Comparison of ENCODE assay signal across 1 cellular context in the genomic region with DNA sequence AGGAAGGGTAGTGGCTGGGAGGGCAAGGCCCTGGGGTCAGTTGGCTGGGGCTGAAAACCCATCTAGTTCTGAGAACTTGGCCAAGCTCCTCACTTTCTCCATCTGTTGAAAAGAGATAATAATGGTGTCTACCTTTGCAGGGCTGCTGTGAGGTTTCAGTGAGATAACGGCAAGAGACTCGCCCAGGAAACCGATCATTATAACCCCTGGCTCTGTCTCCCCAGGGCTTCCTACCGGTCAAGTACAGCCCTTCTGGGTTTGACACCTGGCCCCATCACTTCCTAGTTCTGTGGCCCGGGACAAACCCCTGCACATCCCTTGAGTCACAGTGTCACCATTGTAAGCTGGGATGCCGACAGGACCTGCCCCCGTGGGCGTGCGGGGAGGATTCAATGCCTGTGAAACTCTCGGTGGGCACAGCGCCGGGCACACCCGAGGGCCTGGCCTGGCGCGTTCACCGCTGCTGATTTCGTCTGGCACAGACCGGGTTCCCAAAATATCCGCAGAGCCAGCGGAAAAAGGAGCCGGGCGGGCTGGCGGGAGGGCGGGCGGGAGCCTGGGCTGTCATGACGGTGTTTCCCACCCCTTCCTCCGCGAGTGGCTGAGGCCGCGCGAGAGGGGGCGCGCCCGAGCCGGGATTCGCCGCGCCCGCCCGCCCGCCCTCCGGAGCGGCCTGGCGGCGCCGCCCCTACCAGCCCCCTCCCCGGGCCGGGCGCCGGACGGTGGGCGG.
A peak's percentile ranks its signal among the peaks of the same experiment; 100 is the strongest.
TF ChIP-seq lines count a peak whose summit lies in the region.

No MANE protein-coding gene starts in this region.

TF ChIP-seq in HepG2, 621 proteins besides CTCF, POLR2A, EP300 and RAD21 (continued from another document and continues in another):
- TF ChIP-seq, protein P1, sequence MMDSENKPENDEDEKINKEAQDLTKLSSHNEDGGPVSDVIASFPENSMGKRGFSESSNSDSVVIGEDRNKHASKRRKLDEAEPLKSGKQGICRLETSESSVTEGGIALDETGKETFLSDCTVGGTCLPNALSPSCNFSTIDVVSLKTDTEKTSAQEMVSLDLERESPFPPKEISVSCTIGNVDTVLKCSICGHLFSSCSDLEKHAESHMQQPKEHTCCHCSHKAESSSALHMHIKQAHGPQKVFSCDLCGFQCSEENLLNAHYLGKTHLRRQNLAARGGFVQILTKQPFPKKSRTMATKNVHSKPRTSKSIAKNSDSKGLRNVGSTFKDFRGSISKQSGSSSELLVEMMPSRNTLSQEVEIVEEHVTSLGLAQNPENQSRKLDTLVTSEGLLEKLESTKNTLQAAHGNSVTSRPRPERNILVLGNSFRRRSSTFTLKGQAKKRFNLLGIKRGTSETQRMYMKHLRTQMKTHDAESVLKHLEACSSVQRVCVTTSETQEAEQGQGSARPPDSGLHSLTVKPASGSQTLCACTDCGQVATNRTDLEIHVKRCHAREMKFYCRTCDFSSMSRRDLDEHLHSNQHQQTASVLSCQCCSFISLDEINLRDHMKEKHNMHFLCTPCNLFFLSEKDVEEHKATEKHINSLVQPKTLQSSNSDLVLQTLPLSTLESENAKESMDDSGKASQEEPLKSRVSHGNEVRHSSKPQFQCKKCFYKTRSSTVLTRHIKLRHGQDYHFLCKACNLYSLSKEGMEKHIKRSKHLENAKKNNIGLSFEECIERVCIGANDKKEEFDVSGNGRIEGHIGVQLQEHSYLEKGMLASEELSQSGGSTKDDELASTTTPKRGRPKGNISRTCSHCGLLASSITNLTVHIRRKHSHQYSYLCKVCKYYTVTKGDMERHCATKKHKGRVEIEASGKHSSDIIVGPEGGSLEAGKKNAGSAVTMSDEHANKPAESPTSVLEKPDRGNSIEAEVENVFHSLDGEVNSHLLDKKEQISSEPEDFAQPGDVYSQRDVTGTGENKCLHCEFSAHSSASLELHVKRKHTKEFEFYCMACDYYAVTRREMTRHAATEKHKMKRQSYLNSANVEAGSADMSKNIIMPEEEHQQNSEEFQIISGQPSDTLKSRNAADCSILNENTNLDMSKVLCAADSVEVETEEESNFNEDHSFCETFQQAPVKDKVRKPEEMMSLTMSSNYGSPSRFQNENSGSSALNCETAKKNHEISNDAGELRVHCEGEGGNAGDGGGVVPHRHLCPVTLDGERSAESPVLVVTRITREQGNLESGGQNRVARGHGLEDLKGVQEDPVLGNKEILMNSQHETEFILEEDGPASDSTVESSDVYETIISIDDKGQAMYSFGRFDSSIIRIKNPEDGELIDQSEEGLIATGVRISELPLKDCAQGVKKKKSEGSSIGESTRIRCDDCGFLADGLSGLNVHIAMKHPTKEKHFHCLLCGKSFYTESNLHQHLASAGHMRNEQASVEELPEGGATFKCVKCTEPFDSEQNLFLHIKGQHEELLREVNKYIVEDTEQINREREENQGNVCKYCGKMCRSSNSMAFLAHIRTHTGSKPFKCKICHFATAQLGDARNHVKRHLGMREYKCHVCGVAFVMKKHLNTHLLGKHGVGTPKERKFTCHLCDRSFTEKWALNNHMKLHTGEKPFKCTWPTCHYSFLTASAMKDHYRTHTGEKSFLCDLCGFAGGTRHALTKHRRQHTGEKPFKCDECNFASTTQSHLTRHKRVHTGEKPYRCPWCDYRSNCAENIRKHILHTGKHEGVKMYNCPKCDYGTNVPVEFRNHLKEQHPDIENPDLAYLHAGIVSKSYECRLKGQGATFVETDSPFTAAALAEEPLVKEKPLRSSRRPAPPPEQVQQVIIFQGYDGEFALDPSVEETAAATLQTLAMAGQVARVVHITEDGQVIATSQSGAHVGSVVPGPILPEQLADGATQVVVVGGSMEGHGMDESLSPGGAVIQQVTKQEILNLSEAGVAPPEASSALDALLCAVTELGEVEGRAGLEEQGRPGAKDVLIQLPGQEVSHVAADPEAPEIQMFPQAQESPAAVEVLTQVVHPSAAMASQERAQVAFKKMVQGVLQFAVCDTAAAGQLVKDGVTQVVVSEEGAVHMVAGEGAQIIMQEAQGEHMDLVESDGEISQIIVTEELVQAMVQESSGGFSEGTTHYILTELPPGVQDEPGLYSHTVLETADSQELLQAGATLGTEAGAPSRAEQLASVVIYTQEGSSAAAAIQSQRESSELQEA (CRISPR knock-in tag; IDR thresholded peaks at IDR 0.05; ENCODE audit: not compliant biosample characterization) = no peak
- TF ChIP-seq FOXO1 (CRISPR knock-in tag; IDR thresholded peaks at IDR 0.05) (no peak), MIER2 (CRISPR knock-in tag; IDR thresholded peaks at IDR 0.05) (no peak), ZNF616 (CRISPR knock-in tag; IDR thresholded peaks at IDR 0.05; ENCODE audit: low read depth) (no peak), ZSCAN12 (CRISPR knock-in tag; IDR thresholded peaks at IDR 0.05) (no peak), ZNF333 (CRISPR knock-in tag; IDR thresholded peaks at IDR 0.05; ENCODE audit: borderline replicate concordance) (no peak), ZNF329 (CRISPR knock-in tag; IDR thresholded peaks at IDR 0.05; ENCODE audit: low read depth) (no peak), ZNF530 (CRISPR knock-in tag; IDR thresholded peaks at IDR 0.05; ENCODE audit: low read depth) (no peak), ZNF614 (CRISPR knock-in tag; IDR thresholded peaks at IDR 0.05; ENCODE audit: borderline replicate concordance) (no peak), TBL1XR1 (IDR thresholded peaks at IDR 0.05; ENCODE audit: borderline replicate concordance, low read length, partially characterized antibody) (no peak), TEAD3 (CRISPR knock-in tag; optimal IDR thresholded peaks at IDR 0.05; ENCODE audit: borderline replicate concordance) (no peak), ZNF879 (CRISPR knock-in tag; IDR thresholded peaks at IDR 0.05) (no peak), ZNF331 (CRISPR knock-in tag; IDR thresholded peaks at IDR 0.05) (no peak), ZNF33A (CRISPR knock-in tag; IDR thresholded peaks at IDR 0.05; ENCODE audit: borderline replicate concordance) (no peak), ZNF256 (CRISPR knock-in tag; conservative IDR thresholded peaks at IDR 0.05) (no peak), ZNF12 (CRISPR knock-in tag; IDR thresholded peaks at IDR 0.05) (no peak), ZNF484 (CRISPR knock-in tag; IDR thresholded peaks at IDR 0.05; ENCODE audit: borderline replicate concordance, low read depth) (no peak), SP5 (CRISPR knock-in tag; IDR thresholded peaks at IDR 0.05; ENCODE audit: borderline replicate concordance, low read depth) (peak; percentile 11; the same call in 1 of the 2 replicates), TEAD2 (CRISPR knock-in tag; IDR thresholded peaks at IDR 0.05) (no peak), ETV6 (CRISPR knock-in tag; conservative IDR thresholded peaks at IDR 0.05) (no peak), KDM1A (CRISPR knock-in tag; IDR thresholded peaks at IDR 0.05) (no peak), ISX (CRISPR knock-in tag; conservative IDR thresholded peaks at IDR 0.05) (no peak)
- TF ChIP-seq, protein P2, sequence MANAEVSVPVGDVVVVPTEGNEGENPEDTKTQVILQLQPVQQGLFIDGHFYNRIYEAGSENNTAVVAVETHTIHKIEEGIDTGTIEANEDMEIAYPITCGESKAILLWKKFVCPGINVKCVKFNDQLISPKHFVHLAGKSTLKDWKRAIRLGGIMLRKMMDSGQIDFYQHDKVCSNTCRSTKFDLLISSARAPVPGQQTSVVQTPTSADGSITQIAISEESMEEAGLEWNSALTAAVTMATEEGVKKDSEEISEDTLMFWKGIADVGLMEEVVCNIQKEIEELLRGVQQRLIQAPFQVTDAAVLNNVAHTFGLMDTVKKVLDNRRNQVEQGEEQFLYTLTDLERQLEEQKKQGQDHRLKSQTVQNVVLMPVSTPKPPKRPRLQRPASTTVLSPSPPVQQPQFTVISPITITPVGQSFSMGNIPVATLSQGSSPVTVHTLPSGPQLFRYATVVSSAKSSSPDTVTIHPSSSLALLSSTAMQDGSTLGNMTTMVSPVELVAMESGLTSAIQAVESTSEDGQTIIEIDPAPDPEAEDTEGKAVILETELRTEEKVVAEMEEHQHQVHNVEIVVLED (CRISPR knock-in tag; IDR thresholded peaks at IDR 0.05; ENCODE audit: borderline replicate concordance) = no peak
- TF ChIP-seq, protein P3, sequence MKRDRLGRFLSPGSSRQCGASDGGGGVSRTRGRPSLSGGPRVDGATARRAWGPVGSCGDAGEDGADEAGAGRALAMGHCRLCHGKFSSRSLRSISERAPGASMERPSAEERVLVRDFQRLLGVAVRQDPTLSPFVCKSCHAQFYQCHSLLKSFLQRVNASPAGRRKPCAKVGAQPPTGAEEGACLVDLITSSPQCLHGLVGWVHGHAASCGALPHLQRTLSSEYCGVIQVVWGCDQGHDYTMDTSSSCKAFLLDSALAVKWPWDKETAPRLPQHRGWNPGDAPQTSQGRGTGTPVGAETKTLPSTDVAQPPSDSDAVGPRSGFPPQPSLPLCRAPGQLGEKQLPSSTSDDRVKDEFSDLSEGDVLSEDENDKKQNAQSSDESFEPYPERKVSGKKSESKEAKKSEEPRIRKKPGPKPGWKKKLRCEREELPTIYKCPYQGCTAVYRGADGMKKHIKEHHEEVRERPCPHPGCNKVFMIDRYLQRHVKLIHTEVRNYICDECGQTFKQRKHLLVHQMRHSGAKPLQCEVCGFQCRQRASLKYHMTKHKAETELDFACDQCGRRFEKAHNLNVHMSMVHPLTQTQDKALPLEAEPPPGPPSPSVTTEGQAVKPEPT (CRISPR knock-in tag; IDR thresholded peaks at IDR 0.05; ENCODE audit: low read depth) = no peak
- TF ChIP-seq, protein P4, sequence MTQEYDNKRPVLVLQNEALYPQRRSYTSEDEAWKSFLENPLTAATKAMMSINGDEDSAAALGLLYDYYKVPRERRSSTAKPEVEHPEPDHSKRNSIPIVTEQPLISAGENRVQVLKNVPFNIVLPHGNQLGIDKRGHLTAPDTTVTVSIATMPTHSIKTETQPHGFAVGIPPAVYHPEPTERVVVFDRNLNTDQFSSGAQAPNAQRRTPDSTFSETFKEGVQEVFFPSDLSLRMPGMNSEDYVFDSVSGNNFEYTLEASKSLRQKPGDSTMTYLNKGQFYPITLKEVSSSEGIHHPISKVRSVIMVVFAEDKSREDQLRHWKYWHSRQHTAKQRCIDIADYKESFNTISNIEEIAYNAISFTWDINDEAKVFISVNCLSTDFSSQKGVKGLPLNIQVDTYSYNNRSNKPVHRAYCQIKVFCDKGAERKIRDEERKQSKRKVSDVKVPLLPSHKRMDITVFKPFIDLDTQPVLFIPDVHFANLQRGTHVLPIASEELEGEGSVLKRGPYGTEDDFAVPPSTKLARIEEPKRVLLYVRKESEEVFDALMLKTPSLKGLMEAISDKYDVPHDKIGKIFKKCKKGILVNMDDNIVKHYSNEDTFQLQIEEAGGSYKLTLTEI (CRISPR knock-in tag; conservative IDR thresholded peaks at IDR 0.05) = no peak
- TF ChIP-seq, protein P5, sequence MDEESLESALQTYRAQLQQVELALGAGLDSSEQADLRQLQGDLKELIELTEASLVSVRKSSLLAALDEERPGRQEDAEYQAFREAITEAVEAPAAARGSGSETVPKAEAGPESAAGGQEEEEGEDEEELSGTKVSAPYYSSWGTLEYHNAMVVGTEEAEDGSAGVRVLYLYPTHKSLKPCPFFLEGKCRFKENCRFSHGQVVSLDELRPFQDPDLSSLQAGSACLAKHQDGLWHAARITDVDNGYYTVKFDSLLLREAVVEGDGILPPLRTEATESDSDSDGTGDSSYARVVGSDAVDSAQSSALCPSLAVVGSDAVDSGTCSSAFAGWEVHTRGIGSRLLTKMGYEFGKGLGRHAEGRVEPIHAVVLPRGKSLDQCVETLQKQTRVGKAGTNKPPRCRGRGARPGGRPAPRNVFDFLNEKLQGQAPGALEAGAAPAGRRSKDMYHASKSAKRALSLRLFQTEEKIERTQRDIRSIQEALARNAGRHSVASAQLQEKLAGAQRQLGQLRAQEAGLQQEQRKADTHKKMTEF (CRISPR knock-in tag; IDR thresholded peaks at IDR 0.05) = no peak
- TF ChIP-seq, protein P6, sequence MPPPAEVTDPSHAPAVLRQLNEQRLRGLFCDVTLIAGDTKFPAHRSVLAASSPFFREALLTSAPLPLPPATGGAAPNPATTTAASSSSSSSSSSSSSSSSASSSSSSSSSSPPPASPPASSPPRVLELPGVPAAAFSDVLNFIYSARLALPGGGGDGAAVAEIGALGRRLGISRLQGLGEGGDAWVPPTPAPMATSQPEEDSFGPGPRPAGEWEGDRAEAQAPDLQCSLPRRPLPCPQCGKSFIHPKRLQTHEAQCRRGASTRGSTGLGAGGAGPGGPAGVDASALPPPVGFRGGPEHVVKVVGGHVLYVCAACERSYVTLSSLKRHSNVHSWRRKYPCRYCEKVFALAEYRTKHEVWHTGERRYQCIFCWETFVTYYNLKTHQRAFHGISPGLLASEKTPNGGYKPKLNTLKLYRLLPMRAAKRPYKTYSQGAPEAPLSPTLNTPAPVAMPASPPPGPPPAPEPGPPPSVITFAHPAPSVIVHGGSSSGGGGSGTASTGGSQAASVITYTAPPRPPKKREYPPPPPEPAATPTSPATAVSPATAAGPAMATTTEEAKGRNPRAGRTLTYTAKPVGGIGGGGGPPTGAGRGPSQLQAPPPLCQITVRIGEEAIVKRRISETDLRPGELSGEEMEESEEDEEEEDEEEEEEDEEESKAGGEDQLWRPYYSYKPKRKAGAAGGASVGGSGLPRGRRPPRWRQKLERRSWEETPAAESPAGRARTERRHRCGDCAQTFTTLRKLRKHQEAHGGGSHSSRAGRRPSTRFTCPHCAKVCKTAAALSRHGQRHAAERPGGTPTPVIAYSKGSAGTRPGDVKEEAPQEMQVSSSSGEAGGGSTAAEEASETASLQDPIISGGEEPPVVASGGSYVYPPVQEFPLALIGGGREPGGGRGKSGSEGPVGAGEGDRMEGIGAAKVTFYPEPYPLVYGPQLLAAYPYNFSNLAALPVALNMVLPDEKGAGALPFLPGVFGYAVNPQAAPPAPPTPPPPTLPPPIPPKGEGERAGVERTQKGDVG (CRISPR knock-in tag; IDR thresholded peaks at IDR 0.05; ENCODE audit: borderline replicate concordance) = no peak
